In genomic region chr13:40116008-40116407, GRCh38 we compare ENCODE assay signal across 8 cellular contexts.
A peak's percentile ranks its signal among the peaks of the same experiment; 100 is the strongest.
DNase-seq lines count a peak whose midpoint lies in the region; ATAC-seq, FAIRE-seq and TF ChIP-seq lines count a peak whose summit lies in the region.

No MANE protein-coding gene starts in this region.

- H3K4me3 Mint-ChIP-seq in CD14-positive monocyte: no peak overlapping the region
- H3K4me3 Mint-ChIP-seq in astrocyte (ENCODE audit: unreplicated experiment): no peak overlapping the region

- H3K36me3 Mint-ChIP-seq in CD14-positive monocyte (no peaks in the 10 kb centered on the region), astrocyte (ENCODE audit: low read depth, unreplicated experiment) (no peaks in the 10 kb centered on the region)

- TF ChIP-seq EP300 in stomach (IDR thresholded peaks at IDR 0.05): no peak

- no peak overlapping the region for H3K4me3 ChIP-seq in NB4 (ENCODE audit: low read depth, low read length)
- no peak overlapping the region for H3K4me3 ChIP-seq in astrocyte (ENCODE audit: insufficient read depth, low read depth, low read length)
- no peak overlapping the region for H3K4me3 ChIP-seq in keratinocyte (ENCODE audit: control insufficient read depth in 2 of 3, extremely low read depth in 1 of 3, insufficient read depth in 2 of 3, low read depth in 1 of 3, low read length in 3 of 3)
- no peak overlapping the region for H3K4me3 ChIP-seq in stomach

- H4K20me1 ChIP-seq in astrocyte (ENCODE audit: insufficient read depth, low read length) (no peaks in the 10 kb centered on the region), keratinocyte (ENCODE audit: control insufficient read depth, extremely low read depth, insufficient read depth, low read length) (no peaks in the 10 kb centered on the region)

- H2AFZ ChIP-seq in astrocyte (ENCODE audit: low read depth, low read length) (no peak overlapping the region), keratinocyte (ENCODE audit: control insufficient read depth, low read length) (no peak overlapping the region)

- ATAC-seq in GM21423 (IDR thresholded peaks at IDR 0.05; ENCODE audit: unreplicated experiment) (peak; percentile 95), SK-N-SH treated with all-trans-retinoic acid at 6 μM for 48 hours (no peak)

- H3K27me3 Mint-ChIP-seq in CD14-positive monocyte (ENCODE audit: low read depth in 3 of 3) (peaks cover 0 to 5% (median 4%) of the 10 kb centered on the region in 3 donors), astrocyte (ENCODE audit: low read depth, unreplicated experiment) (no peaks in the 10 kb centered on the region)

- TF ChIP-seq POLR2A in NB4 (IDR thresholded peaks at IDR 0.05; ENCODE audit: extremely low read depth, insufficient read length) (no peak), stomach (IDR thresholded peaks at IDR 0.05) (no peak)

- WGBS in stomach, 5 donors: 18 to 36% (median 24%) methylated on average over 6 of the region's 6 CpGs

- peak overlapping the region; percentile 6 for H3K4me2 ChIP-seq in astrocyte (ENCODE audit: low read length)
- H3K4me2 ChIP-seq in keratinocyte (ENCODE audit: control insufficient read depth, extremely low read depth, insufficient read depth, low read depth, low read length): peak overlapping the region; percentile 23

- DNase-seq in CD14-positive monocyte (ENCODE audit: low spot score): peak; percentile 65
- DNase-seq in NB4 (ENCODE audit: low read depth): peak; percentile 80
- DNase-seq in astrocyte (ENCODE audit: low read depth): peak; percentile 83
- DNase-seq in keratinocyte (ENCODE audit: low read depth, low spot score): peak; percentile 17
- DNase-seq in stomach: peak; percentile 70
- DNase-seq in hepatic stellate cell (ENCODE audit: low spot score): no peak

- FAIRE-seq in astrocyte (lab: Jason Lieb, UNC) (no peak), keratinocyte (lab: Jason Lieb, UNC) (peak; percentile 79)

- H3K27ac Mint-ChIP-seq in CD14-positive monocyte (peak overlapping the region in 4 of 7 donors; percentile 21 to 71 (median 60)), astrocyte (ENCODE audit: unreplicated experiment) (peak overlapping the region; percentile 89)

- dilution Hi-C loops in keratinocyte (cut with MboI; ENCODE audit: extremely low pct_ligation_motif_present, low sequenced_read_pairs): no loop called here

- H3K4me1 ChIP-seq in astrocyte (ENCODE audit: insufficient read depth, low read length) (peaks cover 12% of the 10 kb centered on the region), keratinocyte (ENCODE audit: control insufficient read depth, extremely low read depth, insufficient read depth, low read length) (peaks cover 14% of the 10 kb centered on the region), stomach (peaks cover 0 to 26% (median 11%) of the 10 kb centered on the region in 4 donors)

- TF ChIP-seq CTCF in CD14-positive monocyte (IDR thresholded peaks at IDR 0.05): no peak
- TF ChIP-seq CTCF in NB4 (IDR thresholded peaks at IDR 0.05; ENCODE audit: low read depth, low read length): no peak
- no peak for TF ChIP-seq CTCF in astrocyte (IDR thresholded peaks at IDR 0.05; ENCODE audit: insufficient read depth, low read depth, low read length)
- no peak for TF ChIP-seq CTCF in keratinocyte (optimal IDR thresholded peaks at IDR 0.05 in 1 of 3, IDR thresholded peaks at IDR 0.05 in 1 of 3, conservative IDR thresholded peaks at IDR 0.05 in 1 of 3; ENCODE audit: extremely low read depth in 1 of 3, insufficient read depth in 2 of 3, low read length in 3 of 3)
- no peak for TF ChIP-seq CTCF in stomach (IDR thresholded peaks at IDR 0.05)

- H3K79me2 ChIP-seq in astrocyte (ENCODE audit: insufficient read depth, low read length) (no peaks in the 10 kb centered on the region), keratinocyte (ENCODE audit: control insufficient read depth, insufficient read depth, low read length) (no peaks in the 10 kb centered on the region)

- no peaks in the 10 kb centered on the region for H3K9me1 ChIP-seq in keratinocyte (ENCODE audit: control insufficient read depth, extremely low read depth, insufficient read depth, low read length)

- H3K4me1 Mint-ChIP-seq in CD14-positive monocyte: peaks cover 5% of the 10 kb centered on the region
- peaks cover 12% of the 10 kb centered on the region for H3K4me1 Mint-ChIP-seq in astrocyte (ENCODE audit: low read depth, unreplicated experiment)

- H3K9me3 Mint-ChIP-seq in CD14-positive monocyte: peaks cover 0 to 6% (median 4%) of the 10 kb centered on the region in 7 donors
- peaks cover 2% of the 10 kb centered on the region for H3K9me3 Mint-ChIP-seq in astrocyte (ENCODE audit: unreplicated experiment)

- H3K27me3 ChIP-seq in astrocyte (ENCODE audit: insufficient read depth, low read length): no peaks in the 10 kb centered on the region
- no peaks in the 10 kb centered on the region for H3K27me3 ChIP-seq in keratinocyte (ENCODE audit: control insufficient read depth, extremely low read depth, insufficient read depth, low read length)
- H3K27me3 ChIP-seq in stomach: no peaks in the 10 kb centered on the region

- intact Hi-C loops in CD14-positive monocyte (cut with micrococcal nuclease) (no loop called here), stomach (cut with DNase I; ENCODE audit: low total_unique reads) (no loop called here)

- H3K9me3 ChIP-seq in astrocyte (ENCODE audit: insufficient read depth, low read depth, low read length) (no peaks in the 10 kb centered on the region), keratinocyte (ENCODE audit: control insufficient read depth, low read depth, low read length) (no peaks in the 10 kb centered on the region), stomach (peaks cover 0 to 3% (median 0%) of the 10 kb centered on the region in 4 donors)

- H3K27ac ChIP-seq in astrocyte (ENCODE audit: low read depth, low read length): no peak overlapping the region
- H3K27ac ChIP-seq in keratinocyte (ENCODE audit: control insufficient read depth, insufficient read depth, low read length): peak overlapping the region; percentile 65
- peak overlapping the region; percentile 66 to 86 (median 74) for H3K27ac ChIP-seq in stomach

- H3K9ac ChIP-seq in astrocyte (ENCODE audit: low read length) (no peak overlapping the region), keratinocyte (ENCODE audit: control insufficient read depth, extremely low read depth, insufficient read depth, low read length) (no peak overlapping the region)

- H3K36me3 ChIP-seq in astrocyte (ENCODE audit: insufficient read depth, low read length) (no peaks in the 10 kb centered on the region), keratinocyte (ENCODE audit: control insufficient read depth in 2 of 2, extremely low read depth in 1 of 2, insufficient read depth in 2 of 2, low read length in 2 of 2) (no peaks in the 10 kb centered on the region), stomach (no peaks in the 10 kb centered on the region)

TF ChIP-seq in SK-N-SH treated with all-trans-retinoic acid at 6 μM for 48 hours, 23 proteins besides CTCF, POLR2A, EP300 and RAD21 (continues in another document):
- TF ChIP-seq TSHZ2 (CRISPR knock-in tag; IDR thresholded peaks at IDR 0.05) (no peak), TOX (CRISPR knock-in tag; IDR thresholded peaks at IDR 0.05; ENCODE audit: borderline replicate concordance) (no peak), BACH2 (CRISPR knock-in tag; IDR thresholded peaks at IDR 0.05; ENCODE audit: borderline replicate concordance) (no peak), ESRRG (CRISPR knock-in tag; IDR thresholded peaks at IDR 0.05) (no peak), SNAI2 (CRISPR knock-in tag; IDR thresholded peaks at IDR 0.05) (no peak), POU6F1 (CRISPR knock-in tag; IDR thresholded peaks at IDR 0.05; ENCODE audit: borderline replicate concordance, low read depth) (no peak)
